Comparison of ENCODE assay signal across 10 cellular contexts in genomic region chr12:85835417-85835809, GRCh38. TPM values are rescaled to one million over a fixed set of nuclear protein-coding genes. Genes with fewer than 3 reads are reported as not detected.
DNase-seq lines count a peak whose midpoint lies in the region; ATAC-seq, FAIRE-seq and TF ChIP-seq lines count a peak whose summit lies in the region.
"Had no signal": no experiment of that assay in that cellular context is flagged by ENCODE, and none has a peak within 500 bp of the region (broad histone marks: within the 10 kb centered on the region; RNA-seq: fewer than 3 reads in every experiment).

No MANE protein-coding gene starts in this region.

- TF ChIP-seq CTCF in PC-3 (conservative IDR thresholded peaks at IDR 0.05; ENCODE audit: low read depth, low read length), result no peak
- no peak for TF ChIP-seq CTCF in endothelial cell of umbilical vein (IDR thresholded peaks at IDR 0.05; ENCODE audit: extremely low read depth in 1 of 2, insufficient read depth in 1 of 2, low read depth in 1 of 2, low read length in 2 of 2)
- TF ChIP-seq CTCF in thyroid gland (IDR thresholded peaks at IDR 0.05), result no peak

- H3K79me2 ChIP-seq in PC-3 (ENCODE audit: low read length) (no peaks in the 10 kb centered on the region), endothelial cell of umbilical vein (ENCODE audit: control insufficient read depth, insufficient read depth, low read length) (no peaks in the 10 kb centered on the region)

- dilution Hi-C loops in endothelial cell of umbilical vein (cut with MboI; ENCODE audit: extremely low pct_ligation_motif_present, low sequenced_read_pairs), result no loop called here

- ATAC-seq in PC-3 (peak; percentile 13), GM18868 (IDR thresholded peaks at IDR 0.05; ENCODE audit: unreplicated experiment) (no peak)

- no peaks in the 10 kb centered on the region for H3F3A ChIP-seq in PC-3 (ENCODE audit: low read length, unreplicated experiment)

- POLR2A ChIA-PET in PC-3 (lab: Charles Lee; ENCODE audit: unreplicated experiment), result interaction anchor here (0.6 kb wide), 1 partner anchor 368 kb away, joined by 7 read pairs; no protein-coding TSS in a partner anchor
- POLR2A ChIA-PET in endothelial cell of umbilical vein (lab: Charles Lee), result no interaction called here

- peaks cover 30% of the 10 kb centered on the region for H3K4me1 ChIP-seq in PC-3 (ENCODE audit: insufficient read depth, low read length)
- H3K4me1 ChIP-seq in endothelial cell of umbilical vein (ENCODE audit: control insufficient read depth, extremely low read depth, insufficient read depth, low read length), result peaks cover 18% of the 10 kb centered on the region
- H3K4me1 ChIP-seq in mucosa of rectum (ENCODE audit: control insufficient read depth in 2 of 2, insufficient read depth in 2 of 2, low read length in 2 of 2), result peaks cover 0 to 4% of the 10 kb centered on the region in 2 donors
- peaks cover 20 to 21% of the 10 kb centered on the region in 2 donors for H3K4me1 ChIP-seq in thyroid gland

- TF ChIP-seq POLR2A in endothelial cell of umbilical vein (IDR thresholded peaks at IDR 0.05; ENCODE audit: low read depth, low read length) (no peak), thyroid gland (IDR thresholded peaks at IDR 0.05) (no peak)

- CTCF ChIA-PET in PC-3 (lab: Charles Lee) (no interaction called here), endothelial cell of umbilical vein (lab: Charles Lee) (interaction anchor here (0.8 to 2.9 kb wide), 7 partner anchors 14 to 260 kb away, joined by 3 to 18 read pairs (median 4); no protein-coding TSS in a partner anchor)

- H3K4me2 ChIP-seq in PC-3 (ENCODE audit: low read length) (peak overlapping the region; percentile 91), endothelial cell of umbilical vein (ENCODE audit: insufficient read depth, low read length) (peak overlapping the region; percentile 93)

- FAIRE-seq in endothelial cell of umbilical vein (lab: Jason Lieb, UNC), result peak; percentile 64

- no peaks in the 10 kb centered on the region for H3K9me1 ChIP-seq in endothelial cell of umbilical vein (replicated peaks; ENCODE audit: control insufficient read depth, extremely low read depth, insufficient read depth, low read length)

- H3K9me2 ChIP-seq in PC-3 (replicated peaks; ENCODE audit: low read length), result no peaks in the 10 kb centered on the region

- H3K27ac ChIP-seq in PC-3 (ENCODE audit: low read length), result no peak overlapping the region
- peak overlapping the region; percentile 49 for H3K27ac ChIP-seq in endothelial cell of umbilical vein (ENCODE audit: insufficient read depth, low read depth, low read length)
- no peak overlapping the region for H3K27ac ChIP-seq in mucosa of rectum (ENCODE audit: low read depth in 2 of 2, low read length in 2 of 2)
- peak overlapping the region; percentile 58 to 89 (median 66) for H3K27ac ChIP-seq in thyroid gland

- H4K20me1 ChIP-seq in PC-3 (ENCODE audit: low read length) (no peaks in the 10 kb centered on the region), endothelial cell of umbilical vein (replicated peaks; ENCODE audit: control insufficient read depth, extremely low read depth, insufficient read depth, low read length) (no peaks in the 10 kb centered on the region)

- H3K27me3 ChIP-seq in PC-3 (ENCODE audit: low read length), result no peaks in the 10 kb centered on the region
- no peaks in the 10 kb centered on the region for H3K27me3 ChIP-seq in endothelial cell of umbilical vein (ENCODE audit: control insufficient read depth in 2 of 2, insufficient read depth in 2 of 2, low read length in 2 of 2)
- no peaks in the 10 kb centered on the region for H3K27me3 ChIP-seq in mucosa of rectum (ENCODE audit: control insufficient read depth in 2 of 2, insufficient read depth in 2 of 2, low read length in 2 of 2)
- H3K27me3 ChIP-seq in thyroid gland, result no peaks in the 10 kb centered on the region

- no peaks in the 10 kb centered on the region for H3K9me3 ChIP-seq in PC-3 (ENCODE audit: low read length)
- H3K9me3 ChIP-seq in endothelial cell of umbilical vein (replicated peaks; ENCODE audit: control insufficient read depth, insufficient read depth, low read length), result no peaks in the 10 kb centered on the region
- H3K9me3 ChIP-seq in mucosa of rectum (ENCODE audit: control insufficient read depth in 2 of 2, low read length in 2 of 2), result no peaks in the 10 kb centered on the region
- no peaks in the 10 kb centered on the region for H3K9me3 ChIP-seq in thyroid gland

- no peaks in the 10 kb centered on the region for H3K36me3 ChIP-seq in PC-3 (ENCODE audit: low read depth, low read length)
- H3K36me3 ChIP-seq in endothelial cell of umbilical vein (ENCODE audit: control insufficient read depth in 2 of 2, extremely low read depth in 1 of 2, insufficient read depth in 2 of 2, low read length in 2 of 2), result no peaks in the 10 kb centered on the region
- no peaks in the 10 kb centered on the region for H3K36me3 ChIP-seq in mucosa of rectum (ENCODE audit: control insufficient read depth in 2 of 2, insufficient read depth in 2 of 2, low read length in 2 of 2)
- no peaks in the 10 kb centered on the region for H3K36me3 ChIP-seq in thyroid gland

- BruUV-seq in PC-3 (replicated peaks; lab: Mats Ljungman, UMichigan) (no TSS peak), endothelial cell of umbilical vein (replicated peaks; lab: Mats Ljungman, UMichigan) (no TSS peak)

- H3K9ac ChIP-seq in PC-3 (ENCODE audit: low read length) (0 out of 2 replicates have a peak overlapping the region, but pooled peaks have one; percentile 7), endothelial cell of umbilical vein (replicated peaks; ENCODE audit: extremely low read depth, insufficient read depth, low read length) (peak overlapping the region; percentile 92), mucosa of rectum (ENCODE audit: low read depth in 1 of 2, low read length in 2 of 2) (no peak overlapping the region)

- peak overlapping the region; percentile 90 for H2AFZ ChIP-seq in PC-3 (ENCODE audit: low read length)
- H2AFZ ChIP-seq in endothelial cell of umbilical vein (ENCODE audit: low read depth, low read length), result peak overlapping the region; percentile 91

- H3K4me3 ChIP-seq in PC-3 (ENCODE audit: low read length), result peak overlapping the region; percentile 70
- peak overlapping the region; percentile 5 to 89 (median 39) for H3K4me3 ChIP-seq in endothelial cell of umbilical vein (replicated peaks in 1 of 3; ENCODE audit: insufficient read depth in 1 of 3, low read depth in 1 of 3, low read length in 3 of 3)
- peak overlapping the region; percentile 28 to 66 for H3K4me3 ChIP-seq in mucosa of rectum (ENCODE audit: low read length in 2 of 2)
- H3K4me3 ChIP-seq in thyroid gland (replicated peaks in 1 of 3), result peak overlapping the region in 2 of 3 donors; percentile 24 to 34

- DNase-seq in PC-3 (peak; percentile 25), endothelial cell of umbilical vein (ENCODE audit: low read depth, low spot score) (peak; percentile 68), thyroid gland (no peak), MV-4-11 (lab: John Stamatoyannopoulos, UW) (no peak), nucleus accumbens (lab: John Stamatoyannopoulos, UW) (no peak)
- no peak for DNase-seq in activated effector memory CD4-positive, alpha-beta T cell treated with anti-CD3 and anti-CD28 coated beads, Interleukin-2, amount 50 U/mL, for 16 hours
- DNase-seq: activated CD4-positive, CD25-positive, alpha-beta regulatory T cell treated with anti-CD3 and anti-CD28 coated beads, Interleukin-2, amount 50 U/mL, for 72 hours; activated naive CD8-positive, alpha-beta T cell treated with anti-CD3 and anti-CD28 coated beads, Interleukin-2, amount 10 ng/mL, durations not matched to agents 7 days and 5 days had no signal

- intact Hi-C loops in PC-3 (cut with micrococcal nuclease), result loop anchor here (2.0 kb wide), 1 partner anchor 15 kb away; no protein-coding TSS in a partner anchor
- intact Hi-C loops in endothelial cell of umbilical vein (cut with micrococcal nuclease), result loop anchor here (2.0 kb wide), 1 partner anchor 209 kb away; no protein-coding TSS in a partner anchor
- intact Hi-C loops in thyroid gland (cut with DNase I), result no loop called here

TF ChIP-seq in endothelial cell of umbilical vein, 7 proteins besides CTCF, POLR2A, EP300 and RAD21 (continues in another document):
- TF ChIP-seq MAX (IDR thresholded peaks at IDR 0.05; ENCODE audit: insufficient read depth, insufficient read length), result no peak
- TF ChIP-seq FOS (IDR thresholded peaks at IDR 0.05; ENCODE audit: borderline replicate concordance, insufficient read depth, low read length), result no peak
- no peak for TF ChIP-seq GATA2 (IDR thresholded peaks at IDR 0.05; ENCODE audit: insufficient read depth, insufficient read length, low read depth, low read length)
- TF ChIP-seq MYC (IDR thresholded peaks at IDR 0.05; ENCODE audit: low read depth, low read length), result no peak
- TF ChIP-seq JUN (IDR thresholded peaks at IDR 0.05; ENCODE audit: borderline replicate concordance, insufficient read depth, insufficient read length, low read depth), result no peak
- TF ChIP-seq EZH2 (IDR thresholded peaks at IDR 0.05; ENCODE audit: borderline replicate concordance, low read depth, low read length, severe bottlenecking), result no peak

RNA-seq across cellular contexts. Expression of gene RASSF9, which starts 0.8 kb away (rescaled TPM):
- total RNA-seq in PC-3 (2014; rRNA removed), result 0.17 TPM in 1 of 2 replicates, not detected in the other
- total RNA-seq in endothelial cell of umbilical vein, result 2.3 and 3.6 TPM in 2 replicates
- 1.5 and 2.1 TPM in 2 replicates for polyA plus RNA-seq in endothelial cell of umbilical vein
- 2.2 and 2.4 TPM in 2 replicates for polyA plus RNA-seq in endothelial cell of umbilical vein (2011; cell fraction: cytosol; rRNA removed)
- polyA plus RNA-seq in endothelial cell of umbilical vein (2011; cell fraction: nucleus; rRNA removed), result 2.8 and 3.4 TPM in 2 replicates
- 1.2 and 1.5 TPM in 2 replicates for polyA plus RNA-seq in endothelial cell of umbilical vein (2012)
- polyA minus RNA-seq in endothelial cell of umbilical vein, result 4.3 and 5.0 TPM in 2 replicates
- polyA minus RNA-seq in endothelial cell of umbilical vein (2011; cell fraction: cytosol; rRNA and poly(A)+ RNA removed), result 5.6 TPM
- polyA minus RNA-seq in endothelial cell of umbilical vein (2011; cell fraction: nucleus; rRNA and poly(A)+ RNA removed), result 11.7 and 14.3 TPM in 2 replicates
- total RNA-seq in thyroid gland, result 10 to 100 TPM in 2 of 4 donors, 1 to 10 TPM in 2; 8.1 to 11.8 (median 9.7) TPM
- total RNA-seq: activated naive CD8-positive, alpha-beta T cell treated with anti-CD3 and anti-CD28 coated beads, Interleukin-2, amount 10 ng/mL, durations not matched to agents 7 days and 5 days had no signal

RNA-seq across cellular contexts. Expression of gene NTS, which starts 38.7 kb away (rescaled TPM):
- total RNA-seq in PC-3 (2014; rRNA removed), result not detected in 2 replicates
- not detected in 2 replicates for total RNA-seq in endothelial cell of umbilical vein
- not detected in 2 replicates for polyA plus RNA-seq in endothelial cell of umbilical vein
- polyA plus RNA-seq in endothelial cell of umbilical vein (2011; cell fraction: cytosol; rRNA removed), result 0.05 TPM in 1 of 2 replicates, not detected in the other
- polyA plus RNA-seq in endothelial cell of umbilical vein (2011; cell fraction: nucleus; rRNA removed), result not detected in 2 replicates
- polyA plus RNA-seq in endothelial cell of umbilical vein (2012), result not detected in 2 replicates
- polyA minus RNA-seq in endothelial cell of umbilical vein, result not detected in 2 replicates
- 2.5 TPM for polyA minus RNA-seq in endothelial cell of umbilical vein (2011; cell fraction: cytosol; rRNA and poly(A)+ RNA removed)
- polyA minus RNA-seq in endothelial cell of umbilical vein (2011; cell fraction: nucleus; rRNA and poly(A)+ RNA removed), result not detected in 2 replicates
- under 1 TPM in 3 of 4 donors, not detected in 1; 0.45 to 0.81 (median 0.63) TPM for total RNA-seq in thyroid gland
- total RNA-seq: activated naive CD8-positive, alpha-beta T cell treated with anti-CD3 and anti-CD28 coated beads, Interleukin-2, amount 10 ng/mL, durations not matched to agents 7 days and 5 days had no signal

Comparison
In these comparisons a context has a peak if more than half of its experiments do, and no peak if none do; other contexts are left out.
1. DNase-seq: peak in PC-3 (single experiment) and endothelial cell of umbilical vein (single experiment); none in thyroid gland (0 of 2), activated effector memory CD4-positive, alpha-beta T cell treated with anti-CD3 and anti-CD28 coated beads, Interleukin-2, amount 50 U/mL, for 16 hours (single experiment), MV-4-11 (single experiment) and nucleus accumbens (0 of 56).
2. H3K27ac ChIP-seq: peak in endothelial cell of umbilical vein (single experiment) and thyroid gland (3 of 3); none in PC-3 (single experiment) and mucosa of rectum (0 of 2).
3. H3K9ac ChIP-seq: peak in PC-3 (single experiment) and endothelial cell of umbilical vein (single experiment); none in mucosa of rectum (0 of 2).
4. Peak in every context shown above with its lines, with median percentiles within 50 percentile points of each other: H3K4me3 ChIP-seq.